ENCODE assay signal across 13 cellular contexts in genomic region chrX:23434356-23434884, GRCh38.
DNase-seq lines count a peak whose midpoint lies in the region; ATAC-seq, FAIRE-seq and TF ChIP-seq lines count a peak whose summit lies in the region.
"Had no signal": no experiment of that assay in that cellular context is flagged by ENCODE, and none has a peak within 500 bp of the region (broad histone marks: within the 10 kb centered on the region; RNA-seq: fewer than 3 reads in every experiment).

No MANE protein-coding gene starts in this region.

- H3K4me3 ChIP-seq in bronchial epithelial cell (ENCODE audit: low read depth, low read length) = no peak overlapping the region
- no peak overlapping the region for H3K4me3 ChIP-seq in right atrium auricular region
- no peak overlapping the region for H3K4me3 ChIP-seq in retinal pigment epithelial cell (ENCODE audit: low read length)

- H3K36me3 Mint-ChIP-seq in activated T-cell treated with anti-CD3 and anti-CD28 coated beads, Interleukin-2, amount 50 U/mL, for 72 hours (ENCODE audit: insufficient read depth in 2 of 2) = peaks cover 0 to 2% of the 10 kb centered on the region in 2 donors

- peaks cover 15% of the 10 kb centered on the region for H3K27me3 Mint-ChIP-seq in activated T-cell treated with anti-CD3 and anti-CD28 coated beads, Interleukin-2, amount 50 U/mL, for 72 hours (ENCODE audit: low read depth)
- H3K27me3 Mint-ChIP-seq: B cell; central memory CD8-positive, alpha-beta T cell had no signal

- H3K27ac ChIP-seq in right atrium auricular region = peak overlapping the region in 1 of 2 donors; percentile 56

- ATAC-seq in activated T-cell treated with anti-CD3 and anti-CD28 coated beads, Interleukin-2, amount 50 U/mL, for 72 hours (replicated peaks in 1 of 2) = no peak
- ATAC-seq in HG02763 (IDR thresholded peaks at IDR 0.05; ENCODE audit: unreplicated experiment) = no peak

- H3K4me1 ChIP-seq in right atrium auricular region = peaks cover 0 to 4% of the 10 kb centered on the region in 2 donors

- no peak for FAIRE-seq in bronchial epithelial cell (lab: Jason Lieb, UNC)

- TF ChIP-seq CTCF in bronchial epithelial cell (IDR thresholded peaks at IDR 0.05; ENCODE audit: insufficient read depth, low read length, severe bottlenecking) (no peak), right atrium auricular region (IDR thresholded peaks at IDR 0.05) (no peak), retinal pigment epithelial cell (conservative IDR thresholded peaks at IDR 0.05; ENCODE audit: low read depth, low read length) (no peak)

- DNase-seq in GM04504 (ENCODE audit: low read depth) (peak; percentile 10), bronchial epithelial cell (ENCODE audit: low read depth) (peak; percentile 18), right atrium auricular region (ENCODE audit: low spot score) (peak; percentile 82), retinal pigment epithelial cell (ENCODE audit: low read depth) (peak; percentile 6), cortex of kidney (lab: John Stamatoyannopoulos, UW) (no peak), NCI-H510A (lab: John Stamatoyannopoulos, UW) (no peak)
- DNase-seq in activated T-cell treated with anti-CD3 and anti-CD28 coated beads, Interleukin-2, amount 50 U/mL, for 72 hours = no peak
- DNase-seq: activated CD4-positive, alpha-beta T cell treated with anti-CD3 and anti-CD28 coated beads for 48 hours; NCI-H1436 treated with DMSO at 0.1 percent for 48 hours; stimulated activated naive CD4-positive, alpha-beta T cell had no signal

- no peak overlapping the region for H3K27ac Mint-ChIP-seq in activated T-cell treated with anti-CD3 and anti-CD28 coated beads, Interleukin-2, amount 50 U/mL, for 72 hours
- H3K27ac Mint-ChIP-seq: B cell had no signal

- no peak overlapping the region for H3K4me3 Mint-ChIP-seq in activated T-cell treated with anti-CD3 and anti-CD28 coated beads, Interleukin-2, amount 50 U/mL, for 72 hours
- H3K4me3 Mint-ChIP-seq: B cell; central memory CD8-positive, alpha-beta T cell had no signal

- H3K36me3 ChIP-seq in bronchial epithelial cell (ENCODE audit: control insufficient read depth, insufficient read depth, low read length) = no peaks in the 10 kb centered on the region
- H3K36me3 ChIP-seq in right atrium auricular region = no peaks in the 10 kb centered on the region

- H3K9me3 Mint-ChIP-seq in activated T-cell treated with anti-CD3 and anti-CD28 coated beads, Interleukin-2, amount 50 U/mL, for 72 hours = peaks cover 1 to 4% of the 10 kb centered on the region in 2 donors
- H3K9me3 Mint-ChIP-seq: central memory CD8-positive, alpha-beta T cell had no signal

- H3K4me1 Mint-ChIP-seq in activated T-cell treated with anti-CD3 and anti-CD28 coated beads, Interleukin-2, amount 50 U/mL, for 72 hours (ENCODE audit: low read depth) = no peaks in the 10 kb centered on the region
- H3K4me1 Mint-ChIP-seq: B cell; central memory CD8-positive, alpha-beta T cell had no signal

- H3K27me3 ChIP-seq in bronchial epithelial cell (ENCODE audit: control insufficient read depth, insufficient read depth, low read length) (no peaks in the 10 kb centered on the region), right atrium auricular region (no peaks in the 10 kb centered on the region)

- no peaks in the 10 kb centered on the region for H3K9me3 ChIP-seq in right atrium auricular region

Comparison
In these comparisons a context has a peak if more than half of its experiments do, and no peak if none do; other contexts are left out.
1. DNase-seq: peak in GM04504 (single experiment), bronchial epithelial cell (single experiment), right atrium auricular region (single experiment) and retinal pigment epithelial cell (single experiment); none in activated T-cell treated with anti-CD3 and anti-CD28 coated beads, Interleukin-2, amount 50 U/mL, for 72 hours (0 of 2), cortex of kidney (single experiment) and NCI-H510A (single experiment).